In genomic region chr21:29885491-29885890, GRCh38 we compare ENCODE assay signal across 26 cellular contexts.
"Had no signal": no experiment of that assay in that cellular context is flagged by ENCODE, and none has a peak within 500 bp of the region (broad histone marks: within the 10 kb centered on the region; RNA-seq: fewer than 3 reads in every experiment).

No MANE protein-coding gene starts in this region.

- ATAC-seq: stimulated activated effector memory CD8-positive, alpha-beta T cell treated with anti-CD3 and anti-CD28 coated beads, Interleukin-12 subunit alpha, Interleukin-12 subunit beta, amount 100 ng/mL, for 72 hours; stimulated activated memory B cell treated with anti-CD40 and anti-IgM and Interleukin-4, amounts not matched to agents 10 μg/mL and 1 μg/mL and 100 μg/mL, for 72 hours; stimulated activated naive B cell treated with anti-CD40 and anti-IgM and Interleukin-4, amounts not matched to agents 10 μg/mL and 1 μg/mL and 100 μg/mL, for 72 hours; stimulated activated naive CD8-positive, alpha-beta T cell treated with anti-CD3 and anti-CD28 coated beads, Interleukin-15, amount 100 ng/mL, for 72 hours; stimulated activated naive CD8-positive, alpha-beta T cell treated with anti-CD3 and anti-CD28 coated beads, Interleukin-15, Interleukin-2, amounts not matched to agents 100 U/mL and 50 U/mL, for 24 hours; upper lobe of right lung had no signal

- H3K27ac ChIP-seq: stomach, suprapubic skin, testis, thoracic aorta, thyroid gland, tibial artery, tibial nerve, transverse colon, upper lobe of left lung, upper lobe of right lung, uterus, vagina had no signal

- H3K9me3 ChIP-seq: stomach, suprapubic skin, testis, thoracic aorta, thyroid gland, tibial artery, tibial nerve, transverse colon, upper lobe of left lung, upper lobe of right lung, uterus, vagina had no signal

- H3K36me3 ChIP-seq: stomach, suprapubic skin, thoracic aorta, thyroid gland, tibial artery, tibial nerve, transverse colon, upper lobe of left lung, upper lobe of right lung, uterus, vagina had no signal

- H3K4me3 ChIP-seq: stomach, suprapubic skin, testis, thoracic aorta, thyroid gland, tibial artery, tibial nerve, transverse colon, upper lobe of left lung, upper lobe of right lung, uterus, vagina had no signal

- H3K27me3 ChIP-seq: stomach, suprapubic skin, testis, thyroid gland, tibial artery, tibial nerve, transverse colon, upper lobe of left lung, upper lobe of right lung, uterus, vagina had no signal

- DNase-seq: stimulated activated CD4-positive, alpha-beta T cell treated with anti-CD3 and anti-CD28 coated beads, Interleukin-2, amount 100 ng/mL, for 48 hours; stimulated activated CD4-positive, alpha-beta T cell treated with anti-CD3 and anti-CD28 coated beads, Interleukin-4, amount 100 ng/mL, for 1 hour; stimulated activated CD4-positive, alpha-beta T cell treated with anti-CD3 and anti-CD28 coated beads, Interleukin-4, amount 100 ng/mL, for 24 hours; stimulated activated CD4-positive, alpha-beta T cell treated with anti-CD3 and anti-CD28 coated beads, Interleukin-4, amount 100 ng/mL, for 4 hours; stimulated activated CD8-positive, alpha-beta memory T cell treated with anti-CD3 and anti-CD28 coated beads, Interleukin-4, amount 100 ng/mL, for 48 hours; stimulated activated naive B cell treated with anti-CD40 and anti-IgM and Interleukin-4, amounts not matched to agents 10 μg/mL and 1 μg/mL and 100 μg/mL, for 72 hours; stimulated activated naive CD4-positive, alpha-beta T cell; stimulated activated naive CD4-positive, alpha-beta T cell treated with Interleukin-2 at 50 U/mL for 16 hours; stimulated activated naive CD8-positive, alpha-beta T cell treated with anti-CD3 and anti-CD28 coated beads, Interleukin-15, amount 100 ng/mL, for 72 hours; stimulated activated naive CD8-positive, alpha-beta T cell treated with anti-CD3 and anti-CD28 coated beads, Interleukin-15, Interleukin-2, amounts not matched to agents 100 U/mL and 50 U/mL, for 24 hours; stomach; substantia nigra; testis; thyroid gland; tibial artery; transverse colon; trophoblast cell; upper lobe of left lung; upper lobe of right lung; uterus had no signal
